Comparison of ENCODE assay signal across 22 cellular contexts in genomic region chr4:87745058-87745842, GRCh38. TPM values are rescaled to one million over a fixed set of nuclear protein-coding genes. Genes with fewer than 3 reads are reported as not detected.
"Had no signal": no experiment of that assay in that cellular context is flagged by ENCODE, and none has a peak within 500 bp of the region (broad histone marks: within the 10 kb centered on the region; RNA-seq: fewer than 3 reads in every experiment).

No MANE protein-coding gene starts in this region.

- H3K27ac Mint-ChIP-seq: activated naive CD4-positive, alpha-beta T cell treated with anti-CD3 and anti-CD28 coated beads, Interleukin-2, amount 50 U/mL, for 72 hours; immature natural killer cell; memory B cell; nephron; T-helper 1 cell treated with Interleukin-12 subunit alpha and Interleukin-12 subunit beta and Interleukin-4 antibody, amounts not matched to agents 30 μg/mL and 1 μg/mL, for 36 hours; type B pancreatic cell had no signal

- H3K36me3 ChIP-seq: gastroesophageal sphincter, heart left ventricle, stomach had no signal

- H3K4me3 ChIP-seq: gastroesophageal sphincter, heart left ventricle, stomach had no signal

- FAIRE-seq: bronchial epithelial cell had no signal

- H3K4me1 ChIP-seq: gastroesophageal sphincter, heart left ventricle, stomach had no signal

- H3K27me3 Mint-ChIP-seq: memory B cell, type B pancreatic cell had no signal

- H3K4me1 Mint-ChIP-seq: immature natural killer cell, memory B cell, nephron had no signal

- H3K9me3 Mint-ChIP-seq: nephron; T-helper 1 cell treated with Interleukin-12 subunit alpha and Interleukin-12 subunit beta and Interleukin-4 antibody, amounts not matched to agents 30 μg/mL and 1 μg/mL, for 36 hours; type B pancreatic cell had no signal

- H3K27me3 ChIP-seq: gastroesophageal sphincter, heart left ventricle, stomach had no signal

- H3K27ac ChIP-seq: gastroesophageal sphincter, heart left ventricle, stomach had no signal

- H3K4me3 Mint-ChIP-seq: immature natural killer cell; memory B cell; nephron; T-helper 1 cell treated with Interleukin-12 subunit alpha and Interleukin-12 subunit beta and Interleukin-4 antibody, amounts not matched to agents 30 μg/mL and 1 μg/mL, for 36 hours; type B pancreatic cell had no signal

- H3K36me3 Mint-ChIP-seq: activated naive CD4-positive, alpha-beta T cell treated with anti-CD3 and anti-CD28 coated beads, Interleukin-2, amount 50 U/mL, for 72 hours; immature natural killer cell; memory B cell; type B pancreatic cell had no signal

- DNase-seq: activated CD4-positive, CD25-positive, alpha-beta regulatory T cell treated with anti-CD3 and anti-CD28 coated beads, Interleukin-2, amount 50 U/mL, for 72 hours; activated gamma-delta T cell treated with Interleukin-2 at 50 U/mL for 16 hours; cerebellar nuclear complex; effector CD4-positive, alpha-beta T cell; heart left ventricle; immature natural killer cell; kidney glomerular epithelial cell; occipital lobe; stimulated activated CD4-positive, alpha-beta T cell treated with anti-CD3 and anti-CD28 coated beads, Interleukin-2, amount 100 ng/mL, for 24 hours; stomach had no signal

- H3K9me3 ChIP-seq: gastroesophageal sphincter had no signal

- ATAC-seq: activated naive CD4-positive, alpha-beta T cell treated with anti-CD3 and anti-CD28 coated beads, Interleukin-2, amount 50 U/mL, for 72 hours; esophagus mucosa; gastroesophageal sphincter had no signal

RNA-seq across cellular contexts. Expression of gene IBSP, which starts 54.1 kb away (rescaled TPM):
- total RNA-seq: activated CD8-positive, alpha-beta memory T cell treated with anti-CD3 and anti-CD28 coated beads for 36 hours; activated naive CD4-positive, alpha-beta T cell treated with anti-CD3 and anti-CD28 coated beads, Interleukin-2, amount 50 U/mL, for 72 hours; bronchial epithelial cell; esophagus mucosa; gastroesophageal sphincter; liver; occipital lobe; posterior vena cava; skeletal muscle tissue; stomach had no signal
- polyA plus RNA-seq: heart left ventricle, immature natural killer cell, liver, stomach had no signal
